Comparison of ENCODE assay signal across 1 cellular context in genomic region chr7:102285541-102286236, GRCh38.
TF ChIP-seq lines count a peak whose summit lies in the region.

No MANE protein-coding gene starts in this region.

TF ChIP-seq in HepG2, 621 proteins besides CTCF, POLR2A, EP300 and RAD21 (continued from another document):
- TF ChIP-seq GTF2F1 (IDR thresholded peaks at IDR 0.05; ENCODE audit: low read length) (no peak), HNRNPL (IDR thresholded peaks at IDR 0.05; ENCODE audit: low read depth, low read length) (peak; percentile 72; the same call in 1 of the 2 replicates), NFE2L2 (IDR thresholded peaks at IDR 0.05; ENCODE audit: low read length) (no peak), ZSCAN12 (CRISPR knock-in tag; IDR thresholded peaks at IDR 0.05) (no peak), ZNF775 (CRISPR knock-in tag; IDR thresholded peaks at IDR 0.05; ENCODE audit: borderline replicate concordance) (no peak), KDM4B (CRISPR knock-in tag; IDR thresholded peaks at IDR 0.05) (no peak), ZNF780A (CRISPR knock-in tag; IDR thresholded peaks at IDR 0.05) (0 out of 2 replicates have a peak, but pooled peaks have one; percentile 44), ZNF644 (CRISPR knock-in tag; IDR thresholded peaks at IDR 0.05; ENCODE audit: low read depth) (no peak), ZNF296 (CRISPR knock-in tag; conservative IDR thresholded peaks at IDR 0.05) (0 out of 2 replicates have a peak, but pooled peaks have one; percentile 16), RXRA (CRISPR knock-in tag; IDR thresholded peaks at IDR 0.05) (no peak), NCOR1 (IDR thresholded peaks at IDR 0.05; ENCODE audit: borderline replicate concordance, low read length) (no peak), MTA1 (CRISPR knock-in tag; IDR thresholded peaks at IDR 0.05; ENCODE audit: borderline replicate concordance) (0 out of 2 replicates have a peak, but pooled peaks have one; percentile 35), BATF2 (CRISPR knock-in tag; IDR thresholded peaks at IDR 0.05) (no peak), ZNF20 (CRISPR knock-in tag; IDR thresholded peaks at IDR 0.05) (no peak), MIER3 (CRISPR knock-in tag; IDR thresholded peaks at IDR 0.05; ENCODE audit: borderline replicate concordance) (no peak), ATAD3A (CRISPR knock-in tag; IDR thresholded peaks at IDR 0.05) (no peak), GZF1 (CRISPR knock-in tag; IDR thresholded peaks at IDR 0.05) (peak; percentile 54; the same call in 1 of the 2 replicates), TCF7L2 (IDR thresholded peaks at IDR 0.05; ENCODE audit: low read depth, low read length) (no peak)
